ENCODE assay signal across 16 cellular contexts in the genomic region with DNA sequence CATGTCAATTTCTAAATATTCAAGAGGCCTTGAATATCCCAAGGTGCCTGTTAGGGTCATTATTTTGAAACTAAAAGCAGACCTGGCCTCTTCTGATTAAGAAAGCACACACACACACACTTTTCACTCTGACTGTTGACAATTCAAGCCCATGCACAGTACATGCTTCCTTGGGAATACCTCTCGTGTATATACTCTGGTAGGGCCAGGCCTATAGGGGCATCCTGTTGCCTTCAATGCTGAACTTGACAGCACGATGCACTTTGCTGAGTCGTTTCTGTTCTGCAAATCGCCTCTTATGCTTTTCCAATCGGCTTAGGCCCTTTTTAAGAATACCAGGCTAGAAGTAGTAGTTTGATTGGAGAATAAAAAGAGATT. TPM values are rescaled to one million over a fixed set of nuclear protein-coding genes. Genes with fewer than 3 reads are reported as not detected.
DNase-seq lines count a peak whose midpoint lies in the region; ATAC-seq and TF ChIP-seq lines count a peak whose summit lies in the region.
"Had no signal": no experiment of that assay in that cellular context is flagged by ENCODE, and none has a peak within 500 bp of the region (broad histone marks: within the 10 kb centered on the region; RNA-seq: fewer than 3 reads in every experiment).

No MANE protein-coding gene starts in this region.

- CTCF ChIA-PET in MCF 10A (lab: Yijun Ruan, JAX) (interaction anchor here (0.8 kb wide), 1 partner anchor 12 kb away, joined by 4 read pairs; no protein-coding TSS in a partner anchor), mammary epithelial cell (lab: Charles Lee; ENCODE audit: low non-redundant PET) (no interaction called here), T-cell (lab: Charles Lee) (interaction anchor here in 1 of 2 donors (0.6 kb wide), 1 partner anchor 285 kb away, joined by 3 read pairs; no protein-coding TSS in a partner anchor)

- dilution Hi-C loops in mammary epithelial cell (cut with HindIII; ENCODE audit: low sequenced_read_pairs): no loop called here

- no peak overlapping the region for H3K4me3 ChIP-seq in mammary epithelial cell (replicated peaks in 1 of 3; ENCODE audit: insufficient read depth in 1 of 3, low read depth in 2 of 3, low read length in 3 of 3)
- H3K4me3 ChIP-seq in choroid plexus epithelial cell (ENCODE audit: low read depth, low read length): no peak overlapping the region
- no peak overlapping the region for H3K4me3 ChIP-seq in thyroid gland (replicated peaks in 1 of 3)

- DNase-seq in MCF 10A (ENCODE audit: unreplicated experiment) (no peak), mammary epithelial cell (no peak), T-cell (peak in 1 of 34 experiments; percentile 2), choroid plexus epithelial cell (ENCODE audit: low read depth) (peak; percentile 14), thyroid gland (no peak), KBM-7 (no peak), DMS79 treated with DMSO at 0.1 percent for 48 hours (lab: John Stamatoyannopoulos, UW) (no peak), substantia nigra (lab: John Stamatoyannopoulos, UW) (no peak)
- DNase-seq: activated CD4-positive, alpha-beta T cell treated with anti-CD3 and anti-CD28 coated beads, Interleukin-2, amount 50 U/mL, for 48 hours; activated naive CD4-positive, alpha-beta T cell; caudate nucleus; endodermal cell; left colon; NCI-H446 treated with DMSO at 0.1 percent for 48 hours; SHP77 treated with DMSO at 0.1 percent for 48 hours had no signal

- in situ Hi-C loops in mammary epithelial cell (cut with MboI; ENCODE audit: low sequenced_read_pairs in 2 of 2): no loop called here
- in situ Hi-C loops in KBM-7 (cut with MboI; ENCODE audit: low pct_unique_long_range_greater_than_20kb, low sequenced_read_pairs): no loop called here

- H3K36me3 ChIP-seq in mammary epithelial cell (ENCODE audit: insufficient read depth, low read length): peaks cover 43% of the 10 kb centered on the region
- peaks cover 55 to 60% of the 10 kb centered on the region in 2 donors for H3K36me3 ChIP-seq in thyroid gland

- no peak overlapping the region for H3K9ac ChIP-seq in mammary epithelial cell (ENCODE audit: insufficient read depth, low read length)
- H3K9ac ChIP-seq: KMS-11 had no signal

- H3K4me1 ChIP-seq in mammary epithelial cell (ENCODE audit: insufficient read depth, low read length) (no peaks in the 10 kb centered on the region), thyroid gland (peaks cover 5 to 11% of the 10 kb centered on the region in 2 donors)

- H3K27me3 ChIP-seq in mammary epithelial cell (ENCODE audit: insufficient read depth, low read length) (no peaks in the 10 kb centered on the region), thyroid gland (no peaks in the 10 kb centered on the region)

- BruUV-seq in MCF 10A (replicated peaks; lab: Mats Ljungman, UMichigan): no TSS peak
- no TSS peak for BruUV-seq in mammary epithelial cell (replicated peaks; lab: Mats Ljungman, UMichigan)

- H3K79me2 ChIP-seq in mammary epithelial cell (ENCODE audit: insufficient read depth, low read length): no peaks in the 10 kb centered on the region

- H3K4me3 Mint-ChIP-seq in MCF 10A (ENCODE audit: unreplicated experiment) (no peak overlapping the region), T-cell (peak overlapping the region in 1 of 3 donors; percentile 21)
- H3K4me3 Mint-ChIP-seq: endodermal cell had no signal

- intact Hi-C loops in MCF 10A (cut with micrococcal nuclease) (no loop called here), mammary epithelial cell (cut with micrococcal nuclease) (no loop called here), thyroid gland (cut with DNase I) (loop anchor here (10.0 kb wide), 1 partner anchor 161 kb away; no protein-coding TSS in a partner anchor)

- H3K27me3 Mint-ChIP-seq in MCF 10A (ENCODE audit: insufficient read depth, unreplicated experiment): no peaks in the 10 kb centered on the region
- H3K27me3 Mint-ChIP-seq in T-cell: no peaks in the 10 kb centered on the region

- no peaks in the 10 kb centered on the region for H4K20me1 ChIP-seq in mammary epithelial cell (ENCODE audit: insufficient read depth, low read length)

- H3K4me1 Mint-ChIP-seq in MCF 10A (ENCODE audit: insufficient read depth, unreplicated experiment) (peaks cover 7% of the 10 kb centered on the region), T-cell (peaks cover 19 to 36% (median 25%) of the 10 kb centered on the region in 3 donors)

- H3K9me3 Mint-ChIP-seq in MCF 10A (ENCODE audit: unreplicated experiment) (no peaks in the 10 kb centered on the region), T-cell (no peaks in the 10 kb centered on the region)
- H3K9me3 Mint-ChIP-seq: endodermal cell had no signal

- TF ChIP-seq CTCF in MCF 10A (IDR thresholded peaks at IDR 0.05; ENCODE audit: unreplicated experiment) (no peak), mammary epithelial cell (conservative IDR thresholded peaks at IDR 0.05 in 1 of 2, IDR thresholded peaks at IDR 0.05 in 1 of 2; ENCODE audit: extremely low read depth in 1 of 2, insufficient read depth in 1 of 2, low read depth in 1 of 2, low read length in 2 of 2) (no peak), choroid plexus epithelial cell (conservative IDR thresholded peaks at IDR 0.05; ENCODE audit: low read depth, low read length) (no peak), thyroid gland (IDR thresholded peaks at IDR 0.05) (no peak)

- WGBS in mammary epithelial cell (ENCODE audit: low coverage, missing lambda C conversion rate): 100% methylated on average over 5 of the region's 5 CpGs
- 83 to 86% methylated on average over 5 of the region's 5 CpGs for WGBS in thyroid gland, 2 donors

- no peak for TF ChIP-seq POLR2A in thyroid gland (IDR thresholded peaks at IDR 0.05)

- no peak overlapping the region for H3K27ac ChIP-seq in mammary epithelial cell (ENCODE audit: insufficient read depth, low read depth, low read length)
- H3K27ac ChIP-seq in thyroid gland: peak overlapping the region in 2 of 3 donors; percentile 39 to 63
- no peak overlapping the region for H3K27ac ChIP-seq in substantia nigra (ENCODE audit: low read depth, low read length, poor library complexity, severe bottlenecking)
- H3K27ac ChIP-seq: KMS-11 had no signal

- H3K36me3 Mint-ChIP-seq in MCF 10A (ENCODE audit: insufficient read depth, unreplicated experiment) (peaks cover 82% of the 10 kb centered on the region), T-cell (peaks cover 57% of the 10 kb centered on the region)

- no peak overlapping the region for H2AFZ ChIP-seq in mammary epithelial cell (ENCODE audit: low read depth, low read length)

- no peak overlapping the region for H3K4me2 ChIP-seq in mammary epithelial cell (ENCODE audit: insufficient read depth, low read depth, low read length)
- H3K4me2 ChIP-seq: KMS-11 had no signal

- peak; percentile 38 to 52 (median 42) for ATAC-seq in T-cell (replicated peaks in 1 of 4)
- ATAC-seq: left colon had no signal

- POLR2A ChIA-PET in MCF 10A (lab: Yijun Ruan, JAX): interaction anchor here (1.0 kb wide), 1 partner anchor 13 kb away, joined by 4 read pairs; no protein-coding TSS in a partner anchor
- POLR2A ChIA-PET in T-cell (lab: Charles Lee): interaction anchor here in 1 of 2 donors (0.7 to 0.8 kb wide), 2 partner anchors 340 to 381 kb away, joined by 3 to 5 read pairs; no protein-coding TSS in a partner anchor

- peak overlapping the region; percentile 69 for H3K27ac Mint-ChIP-seq in MCF 10A (ENCODE audit: low read depth, unreplicated experiment)
- H3K27ac Mint-ChIP-seq in T-cell: peak overlapping the region; percentile 50 to 88

- no peaks in the 10 kb centered on the region for H3K9me3 ChIP-seq in mammary epithelial cell (replicated peaks; ENCODE audit: insufficient read depth, low read length)
- H3K9me3 ChIP-seq in thyroid gland: no peaks in the 10 kb centered on the region

RNA-seq across cellular contexts. Expression of a gene that starts 40.6 kb away (rescaled TPM):
- total RNA-seq in MCF 10A (2022) (56.8 and 57.0 TPM in 2 replicates), mammary epithelial cell (10 to 100 TPM; 24.7 to 52.5 TPM), T-cell (10 to 100 TPM; 20.8 to 47.1 (median 42.6) TPM), thyroid gland (10 to 100 TPM; 33.8 to 70.4 (median 42.1) TPM)
- 30.9 TPM for polyA plus RNA-seq in mammary epithelial cell
- polyA minus RNA-seq in mammary epithelial cell: 74.0 TPM

RNA-seq across cellular contexts. Expression of a gene that starts 49.8 kb away (rescaled TPM):
- total RNA-seq in MCF 10A (2022) (not detected in 2 replicates), mammary epithelial cell (not detected), T-cell (under 1 TPM in 4 of 5 donors, not detected in 1; 0.13 to 0.96 (median 0.28) TPM), thyroid gland (under 1 TPM in 1 of 4 donors, not detected in 3; 0.56 TPM)
- polyA plus RNA-seq in mammary epithelial cell: not detected
- not detected for polyA minus RNA-seq in mammary epithelial cell

Comparison
In these comparisons a context has a peak if more than half of its experiments do, and no peak if none do; other contexts are left out.
1. H3K27ac ChIP-seq: peak in thyroid gland (2 of 3); none in mammary epithelial cell (single experiment) and substantia nigra (single experiment).